ENCODE assay signal across 24 cellular contexts in genomic region chr5:149044453-149045117, GRCh38. TPM values are rescaled to one million over a fixed set of nuclear protein-coding genes. Genes with fewer than 3 reads are reported as not detected.
A peak's percentile ranks its signal among the peaks of the same experiment; 100 is the strongest.
DNase-seq lines count a peak whose midpoint lies in the region; ATAC-seq and TF ChIP-seq lines count a peak whose summit lies in the region.
"Had no signal": no experiment of that assay in that cellular context is flagged by ENCODE, and none has a peak within 500 bp of the region (broad histone marks: within the 10 kb centered on the region; RNA-seq: fewer than 3 reads in every experiment).

No MANE protein-coding gene starts in this region.

- POLR2A ChIA-PET in GM10248 (lab: Yijun Ruan, JAX), result no interaction called here

- DNase-seq in A172 (ENCODE audit: low spot score) (peak; percentile 22), RKO (ENCODE audit: low spot score) (peak; percentile 16), dermis blood vessel endothelial cell (peak; percentile 70), lung microvascular endothelial cell (ENCODE audit: low read depth in 2 of 2) (peak; percentile 75 to 93), NCI-H2107 treated with DMSO at 0.1 percent for 48 hours (lab: John Stamatoyannopoulos, UW; ENCODE audit: unreplicated experiment) (no peak), GM10248 (ENCODE audit: extremely low spot score) (no peak), GM19240 (ENCODE audit: insufficient read length, low spot score) (no peak)
- DNase-seq: Caco-2; CD4-positive, CD25-positive, alpha-beta regulatory T cell; DMS 273 treated with DMSO at 0.1 percent for 48 hours; DMS79 treated with DMSO at 0.1 percent for 48 hours; HCEC 1CT; KG1; MV-4-11; NCI-H1105 treated with DMSO at 0.1 percent for 48 hours; NCI-H2081; NCI-H2171 treated with DMSO at 0.1 percent for 48 hours; NCI-H526; OCI-M1; Right ventricle myocardium superior had no signal

- TF ChIP-seq CTCF in GM10248 (IDR thresholded peaks at IDR 0.05; ENCODE audit: control extremely low read depth, extremely low read depth, low read depth, missing control alignments), result no peak

- CTCF ChIA-PET in GM10248 (lab: Yijun Ruan, JAX), result interaction anchor here (3.0 kb wide), 1 partner anchor 9 kb away, joined by 24 read pairs; no protein-coding TSS in a partner anchor

- no peak for ATAC-seq in HG02870 (IDR thresholded peaks at IDR 0.05; ENCODE audit: unreplicated experiment)
- ATAC-seq: GM23338, HepG2 had no signal

RNA-seq across cellular contexts. Expression of gene SH3TC2, which starts 18.3 kb away (rescaled TPM):
- 7.8 and 10.1 TPM in 2 replicates for total RNA-seq in A172 (2014; rRNA removed; shearing (Covaris generic))
- total RNA-seq in dermis blood vessel endothelial cell, result 18.0 and 60.6 TPM in 2 replicates
- total RNA-seq in lung microvascular endothelial cell, result 4.0 and 15.0 TPM in 2 replicates
- total RNA-seq: B cell had no signal

Comparison
In these comparisons a context has a peak if more than half of its experiments do, and no peak if none do; other contexts are left out.
1. DNase-seq: peak in A172 (single experiment), RKO (single experiment), dermis blood vessel endothelial cell (single experiment) and lung microvascular endothelial cell (2 of 2); none in NCI-H2107 treated with DMSO at 0.1 percent for 48 hours (single experiment), GM10248 (single experiment) and GM19240 (single experiment).